8 cellular contexts compared by ENCODE assay signal in the genomic region with DNA sequence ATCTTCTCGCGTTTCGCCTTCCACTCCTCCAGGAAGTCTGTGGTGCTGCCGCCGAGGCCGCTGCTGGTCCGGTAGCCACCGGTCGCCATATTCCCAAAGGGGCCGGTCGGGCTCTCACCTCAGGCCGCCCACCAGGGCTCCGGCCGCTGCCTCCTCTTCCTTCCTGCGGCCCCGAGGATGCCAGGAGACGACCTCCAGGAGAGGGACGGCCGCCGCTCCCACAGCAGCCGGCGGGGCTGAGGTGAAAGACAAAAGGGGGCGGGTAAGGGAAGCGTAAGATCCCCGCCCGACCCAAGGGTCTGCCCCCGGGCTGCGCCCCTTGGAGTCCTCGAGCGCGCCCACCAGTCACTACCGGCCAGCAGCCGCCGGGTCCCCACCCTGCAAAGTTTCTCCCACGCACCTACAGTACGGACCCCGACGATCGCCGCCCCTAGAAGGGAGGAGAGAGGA. TPM values are rescaled to one million over a fixed set of nuclear protein-coding genes. Genes with fewer than 3 reads are reported as not detected.
DNase-seq lines count a peak whose midpoint lies in the region; ATAC-seq and TF ChIP-seq lines count a peak whose summit lies in the region.

No MANE protein-coding gene starts in this region.

- no peaks in the 10 kb centered on the region for H3K27me3 ChIP-seq in mucosa of rectum (ENCODE audit: control insufficient read depth in 2 of 2, insufficient read depth in 2 of 2, low read length in 2 of 2)

- peak overlapping the region; percentile 68 for H3K4me3 ChIP-seq in GM12875 (ENCODE audit: low read depth, low read length)
- peak overlapping the region; percentile 97 for H3K4me3 ChIP-seq in choroid plexus epithelial cell (ENCODE audit: low read depth, low read length)
- peak overlapping the region; percentile 90 to 95 for H3K4me3 ChIP-seq in mucosa of rectum (ENCODE audit: low read length in 2 of 2)

- DNase-seq in A172 (ENCODE audit: low spot score), result peak; percentile 11
- peak; percentile 93 for DNase-seq in NCI-H69 (lab: John Stamatoyannopoulos, UW)
- DNase-seq in choroid plexus epithelial cell (ENCODE audit: low read depth), result peak; percentile 30
- no peak for DNase-seq in pons (ENCODE audit: low spot score)
- no peak for DNase-seq in kidney tubule cell (ENCODE audit: low spot score)

- peak overlapping the region; percentile 64 to 92 for H3K9ac ChIP-seq in mucosa of rectum (ENCODE audit: low read depth in 1 of 2, low read length in 2 of 2)

- no peaks in the 10 kb centered on the region for H3K9me3 ChIP-seq in mucosa of rectum (ENCODE audit: control insufficient read depth in 2 of 2, low read length in 2 of 2)

- peak overlapping the region; percentile 88 to 98 for H3K27ac ChIP-seq in mucosa of rectum (ENCODE audit: low read depth in 2 of 2, low read length in 2 of 2)

- no peak for TF ChIP-seq CTCF in GM12875 (IDR thresholded peaks at IDR 0.05; ENCODE audit: borderline replicate concordance, insufficient read depth, low read depth, low read length)
- TF ChIP-seq CTCF in choroid plexus epithelial cell (conservative IDR thresholded peaks at IDR 0.05; ENCODE audit: low read depth, low read length), result no peak

- peaks cover 7 to 14% of the 10 kb centered on the region in 2 donors for H3K4me1 ChIP-seq in mucosa of rectum (ENCODE audit: control insufficient read depth in 2 of 2, insufficient read depth in 2 of 2, low read length in 2 of 2)

- H3K36me3 ChIP-seq in mucosa of rectum (ENCODE audit: control insufficient read depth in 2 of 2, insufficient read depth in 2 of 2, low read length in 2 of 2), result no peaks in the 10 kb centered on the region

- ATAC-seq in HG02642 (IDR thresholded peaks at IDR 0.05; ENCODE audit: poor library complexity, unreplicated experiment), result peak; percentile 36

RNA-seq across cellular contexts. Expression of a gene that starts 0.6 kb away (rescaled TPM):
- 63.2 and 75.2 TPM in 2 replicates for total RNA-seq in A172 (2014; rRNA removed; shearing (Covaris generic))

Comparison
In these comparisons a context has a peak if more than half of its experiments do, and no peak if none do; other contexts are left out.
1. DNase-seq: peak in A172 (single experiment), NCI-H69 (single experiment) and choroid plexus epithelial cell (single experiment); none in pons (single experiment) and kidney tubule cell (single experiment).
2. Peak in every context shown above with its lines, with median percentiles within 50 percentile points of each other: H3K4me3 ChIP-seq.